1 cellular context compared by ENCODE assay signal in the genomic region with DNA sequence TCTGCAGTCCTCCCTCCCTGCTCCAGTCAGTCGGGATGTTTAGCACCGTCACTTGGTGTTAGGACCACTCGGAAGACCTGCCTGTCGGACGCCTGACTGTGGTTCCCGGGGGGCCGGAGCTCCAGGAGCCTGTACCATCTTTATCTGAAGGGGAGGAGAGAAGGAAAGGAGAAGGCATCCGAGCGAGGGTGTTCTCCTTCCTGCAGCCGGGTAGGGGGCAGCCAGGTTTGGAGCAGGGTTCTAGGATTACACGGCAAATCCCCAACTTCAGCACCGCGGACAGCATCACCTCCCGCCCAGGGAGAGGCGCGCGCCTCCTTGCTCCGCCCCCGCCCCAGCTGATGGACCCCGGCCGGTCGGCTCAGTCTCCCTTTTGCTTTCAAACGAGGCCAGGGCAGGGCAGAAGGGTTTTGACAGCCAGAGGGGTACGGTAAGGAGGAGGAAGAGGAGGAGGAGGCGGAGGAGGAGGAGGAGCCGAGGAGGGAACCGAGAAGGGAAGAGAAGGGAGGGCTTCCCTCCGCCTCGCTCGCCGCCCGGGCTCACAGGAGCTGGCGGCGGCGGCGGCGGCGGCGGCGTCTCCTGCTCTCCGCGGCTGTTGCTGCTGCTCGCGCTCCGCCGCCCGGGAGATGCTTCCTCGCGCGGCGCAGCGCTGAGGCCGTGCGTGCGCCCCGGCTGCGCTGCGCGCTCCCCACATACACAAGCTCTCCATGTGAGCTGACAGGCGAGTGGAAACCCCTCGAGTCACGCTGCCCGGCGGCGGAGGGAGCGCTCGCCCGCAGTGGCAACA.
TF ChIP-seq lines count a peak whose summit lies in the region.

No MANE protein-coding gene starts in this region.

TF ChIP-seq in WTC11, 78 proteins besides CTCF, POLR2A, EP300 and RAD21 (continued from another document and continues in another):
- TF ChIP-seq, protein P1, sequence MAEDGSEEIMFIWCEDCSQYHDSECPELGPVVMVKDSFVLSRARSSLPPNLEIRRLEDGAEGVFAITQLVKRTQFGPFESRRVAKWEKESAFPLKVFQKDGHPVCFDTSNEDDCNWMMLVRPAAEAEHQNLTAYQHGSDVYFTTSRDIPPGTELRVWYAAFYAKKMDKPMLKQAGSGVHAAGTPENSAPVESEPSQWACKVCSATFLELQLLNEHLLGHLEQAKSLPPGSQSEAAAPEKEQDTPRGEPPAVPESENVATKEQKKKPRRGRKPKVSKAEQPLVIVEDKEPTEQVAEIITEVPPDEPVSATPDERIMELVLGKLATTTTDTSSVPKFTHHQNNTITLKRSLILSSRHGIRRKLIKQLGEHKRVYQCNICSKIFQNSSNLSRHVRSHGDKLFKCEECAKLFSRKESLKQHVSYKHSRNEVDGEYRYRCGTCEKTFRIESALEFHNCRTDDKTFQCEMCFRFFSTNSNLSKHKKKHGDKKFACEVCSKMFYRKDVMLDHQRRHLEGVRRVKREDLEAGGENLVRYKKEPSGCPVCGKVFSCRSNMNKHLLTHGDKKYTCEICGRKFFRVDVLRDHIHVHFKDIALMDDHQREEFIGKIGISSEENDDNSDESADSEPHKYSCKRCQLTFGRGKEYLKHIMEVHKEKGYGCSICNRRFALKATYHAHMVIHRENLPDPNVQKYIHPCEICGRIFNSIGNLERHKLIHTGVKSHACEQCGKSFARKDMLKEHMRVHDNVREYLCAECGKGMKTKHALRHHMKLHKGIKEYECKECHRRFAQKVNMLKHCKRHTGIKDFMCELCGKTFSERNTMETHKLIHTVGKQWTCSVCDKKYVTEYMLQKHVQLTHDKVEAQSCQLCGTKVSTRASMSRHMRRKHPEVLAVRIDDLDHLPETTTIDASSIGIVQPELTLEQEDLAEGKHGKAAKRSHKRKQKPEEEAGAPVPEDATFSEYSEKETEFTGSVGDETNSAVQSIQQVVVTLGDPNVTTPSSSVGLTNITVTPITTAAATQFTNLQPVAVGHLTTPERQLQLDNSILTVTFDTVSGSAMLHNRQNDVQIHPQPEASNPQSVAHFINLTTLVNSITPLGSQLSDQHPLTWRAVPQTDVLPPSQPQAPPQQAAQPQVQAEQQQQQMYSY (CRISPR knock-in tag; IDR thresholded peaks at IDR 0.05), result 0 out of 2 replicates have a peak, but pooled peaks have one; percentile 17
- TF ChIP-seq, protein P2, sequence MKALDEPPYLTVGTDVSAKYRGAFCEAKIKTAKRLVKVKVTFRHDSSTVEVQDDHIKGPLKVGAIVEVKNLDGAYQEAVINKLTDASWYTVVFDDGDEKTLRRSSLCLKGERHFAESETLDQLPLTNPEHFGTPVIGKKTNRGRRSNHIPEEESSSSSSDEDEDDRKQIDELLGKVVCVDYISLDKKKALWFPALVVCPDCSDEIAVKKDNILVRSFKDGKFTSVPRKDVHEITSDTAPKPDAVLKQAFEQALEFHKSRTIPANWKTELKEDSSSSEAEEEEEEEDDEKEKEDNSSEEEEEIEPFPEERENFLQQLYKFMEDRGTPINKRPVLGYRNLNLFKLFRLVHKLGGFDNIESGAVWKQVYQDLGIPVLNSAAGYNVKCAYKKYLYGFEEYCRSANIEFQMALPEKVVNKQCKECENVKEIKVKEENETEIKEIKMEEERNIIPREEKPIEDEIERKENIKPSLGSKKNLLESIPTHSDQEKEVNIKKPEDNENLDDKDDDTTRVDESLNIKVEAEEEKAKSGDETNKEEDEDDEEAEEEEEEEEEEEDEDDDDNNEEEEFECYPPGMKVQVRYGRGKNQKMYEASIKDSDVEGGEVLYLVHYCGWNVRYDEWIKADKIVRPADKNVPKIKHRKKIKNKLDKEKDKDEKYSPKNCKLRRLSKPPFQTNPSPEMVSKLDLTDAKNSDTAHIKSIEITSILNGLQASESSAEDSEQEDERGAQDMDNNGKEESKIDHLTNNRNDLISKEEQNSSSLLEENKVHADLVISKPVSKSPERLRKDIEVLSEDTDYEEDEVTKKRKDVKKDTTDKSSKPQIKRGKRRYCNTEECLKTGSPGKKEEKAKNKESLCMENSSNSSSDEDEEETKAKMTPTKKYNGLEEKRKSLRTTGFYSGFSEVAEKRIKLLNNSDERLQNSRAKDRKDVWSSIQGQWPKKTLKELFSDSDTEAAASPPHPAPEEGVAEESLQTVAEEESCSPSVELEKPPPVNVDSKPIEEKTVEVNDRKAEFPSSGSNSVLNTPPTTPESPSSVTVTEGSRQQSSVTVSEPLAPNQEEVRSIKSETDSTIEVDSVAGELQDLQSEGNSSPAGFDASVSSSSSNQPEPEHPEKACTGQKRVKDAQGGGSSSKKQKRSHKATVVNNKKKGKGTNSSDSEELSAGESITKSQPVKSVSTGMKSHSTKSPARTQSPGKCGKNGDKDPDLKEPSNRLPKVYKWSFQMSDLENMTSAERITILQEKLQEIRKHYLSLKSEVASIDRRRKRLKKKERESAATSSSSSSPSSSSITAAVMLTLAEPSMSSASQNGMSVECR (CRISPR knock-in tag; IDR thresholded peaks at IDR 0.05; ENCODE audit: borderline replicate concordance), result peak; percentile 98
- peak; percentile 64; the same call in 1 of the 2 replicates for TF ChIP-seq RELA (CRISPR knock-in tag; IDR thresholded peaks at IDR 0.05; ENCODE audit: borderline replicate concordance)
- TF ChIP-seq ZNF317 (CRISPR knock-in tag; IDR thresholded peaks at IDR 0.05; ENCODE audit: borderline replicate concordance, low read depth), result 0 out of 2 replicates have a peak, but pooled peaks have one; percentile 59
- TF ChIP-seq TEAD4 (CRISPR knock-in tag; IDR thresholded peaks at IDR 0.05), result 0 out of 2 replicates have a peak, but pooled peaks have one; percentile 75
- no peak for TF ChIP-seq ZNF416 (CRISPR knock-in tag; IDR thresholded peaks at IDR 0.05)
- TF ChIP-seq NR2C2 (CRISPR knock-in tag; IDR thresholded peaks at IDR 0.05), result peak; percentile 34; the same call in 1 of the 2 replicates
- TF ChIP-seq, protein P3, sequence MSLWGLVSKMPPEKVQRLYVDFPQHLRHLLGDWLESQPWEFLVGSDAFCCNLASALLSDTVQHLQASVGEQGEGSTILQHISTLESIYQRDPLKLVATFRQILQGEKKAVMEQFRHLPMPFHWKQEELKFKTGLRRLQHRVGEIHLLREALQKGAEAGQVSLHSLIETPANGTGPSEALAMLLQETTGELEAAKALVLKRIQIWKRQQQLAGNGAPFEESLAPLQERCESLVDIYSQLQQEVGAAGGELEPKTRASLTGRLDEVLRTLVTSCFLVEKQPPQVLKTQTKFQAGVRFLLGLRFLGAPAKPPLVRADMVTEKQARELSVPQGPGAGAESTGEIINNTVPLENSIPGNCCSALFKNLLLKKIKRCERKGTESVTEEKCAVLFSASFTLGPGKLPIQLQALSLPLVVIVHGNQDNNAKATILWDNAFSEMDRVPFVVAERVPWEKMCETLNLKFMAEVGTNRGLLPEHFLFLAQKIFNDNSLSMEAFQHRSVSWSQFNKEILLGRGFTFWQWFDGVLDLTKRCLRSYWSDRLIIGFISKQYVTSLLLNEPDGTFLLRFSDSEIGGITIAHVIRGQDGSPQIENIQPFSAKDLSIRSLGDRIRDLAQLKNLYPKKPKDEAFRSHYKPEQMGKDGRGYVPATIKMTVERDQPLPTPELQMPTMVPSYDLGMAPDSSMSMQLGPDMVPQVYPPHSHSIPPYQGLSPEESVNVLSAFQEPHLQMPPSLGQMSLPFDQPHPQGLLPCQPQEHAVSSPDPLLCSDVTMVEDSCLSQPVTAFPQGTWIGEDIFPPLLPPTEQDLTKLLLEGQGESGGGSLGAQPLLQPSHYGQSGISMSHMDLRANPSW (CRISPR knock-in tag; conservative IDR thresholded peaks at IDR 0.05; ENCODE audit: low read depth), result no peak
- TF ChIP-seq GTF2I (CRISPR knock-in tag; conservative IDR thresholded peaks at IDR 0.05), result no peak
- TF ChIP-seq NFATC4 (CRISPR knock-in tag; IDR thresholded peaks at IDR 0.05), result no peak
- TF ChIP-seq ZNF396 (CRISPR knock-in tag; IDR thresholded peaks at IDR 0.05; ENCODE audit: borderline replicate concordance), result no peak
- TF ChIP-seq, protein P4, sequence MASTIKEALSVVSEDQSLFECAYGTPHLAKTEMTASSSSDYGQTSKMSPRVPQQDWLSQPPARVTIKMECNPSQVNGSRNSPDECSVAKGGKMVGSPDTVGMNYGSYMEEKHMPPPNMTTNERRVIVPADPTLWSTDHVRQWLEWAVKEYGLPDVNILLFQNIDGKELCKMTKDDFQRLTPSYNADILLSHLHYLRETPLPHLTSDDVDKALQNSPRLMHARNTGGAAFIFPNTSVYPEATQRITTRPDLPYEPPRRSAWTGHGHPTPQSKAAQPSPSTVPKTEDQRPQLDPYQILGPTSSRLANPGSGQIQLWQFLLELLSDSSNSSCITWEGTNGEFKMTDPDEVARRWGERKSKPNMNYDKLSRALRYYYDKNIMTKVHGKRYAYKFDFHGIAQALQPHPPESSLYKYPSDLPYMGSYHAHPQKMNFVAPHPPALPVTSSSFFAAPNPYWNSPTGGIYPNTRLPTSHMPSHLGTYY (CRISPR knock-in tag; IDR thresholded peaks at IDR 0.05), result no peak
- peak; percentile 79 for TF ChIP-seq SP1 (CRISPR knock-in tag; conservative IDR thresholded peaks at IDR 0.05)
- peak; percentile 78; the same call in 1 of the 2 replicates for TF ChIP-seq CBFB (CRISPR knock-in tag; IDR thresholded peaks at IDR 0.05; ENCODE audit: low read depth)
- TF ChIP-seq, protein P5, sequence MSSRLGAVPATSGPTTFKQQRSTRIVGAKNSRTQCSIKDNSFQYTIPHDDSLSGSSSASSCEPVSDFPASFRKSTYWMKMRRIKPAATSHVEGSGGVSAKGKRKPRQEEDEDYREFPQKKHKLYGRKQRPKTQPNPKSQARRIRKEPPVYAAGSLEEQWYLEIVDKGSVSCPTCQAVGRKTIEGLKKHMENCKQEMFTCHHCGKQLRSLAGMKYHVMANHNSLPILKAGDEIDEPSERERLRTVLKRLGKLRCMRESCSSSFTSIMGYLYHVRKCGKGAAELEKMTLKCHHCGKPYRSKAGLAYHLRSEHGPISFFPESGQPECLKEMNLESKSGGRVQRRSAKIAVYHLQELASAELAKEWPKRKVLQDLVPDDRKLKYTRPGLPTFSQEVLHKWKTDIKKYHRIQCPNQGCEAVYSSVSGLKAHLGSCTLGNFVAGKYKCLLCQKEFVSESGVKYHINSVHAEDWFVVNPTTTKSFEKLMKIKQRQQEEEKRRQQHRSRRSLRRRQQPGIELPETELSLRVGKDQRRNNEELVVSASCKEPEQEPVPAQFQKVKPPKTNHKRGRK (CRISPR knock-in tag; IDR thresholded peaks at IDR 0.05; ENCODE audit: borderline replicate concordance), result no peak
- TF ChIP-seq MXD4 (CRISPR knock-in tag; IDR thresholded peaks at IDR 0.05; ENCODE audit: borderline replicate concordance), result no peak
- TF ChIP-seq ZNF121 (CRISPR knock-in tag; IDR thresholded peaks at IDR 0.05), result no peak
- TF ChIP-seq ZNF671 (CRISPR knock-in tag; IDR thresholded peaks at IDR 0.05), result no peak
- 0 out of 2 replicates have a peak, but pooled peaks have one; percentile 73 for TF ChIP-seq ATF1 (CRISPR knock-in tag; IDR thresholded peaks at IDR 0.05)
- TF ChIP-seq, protein P6, sequence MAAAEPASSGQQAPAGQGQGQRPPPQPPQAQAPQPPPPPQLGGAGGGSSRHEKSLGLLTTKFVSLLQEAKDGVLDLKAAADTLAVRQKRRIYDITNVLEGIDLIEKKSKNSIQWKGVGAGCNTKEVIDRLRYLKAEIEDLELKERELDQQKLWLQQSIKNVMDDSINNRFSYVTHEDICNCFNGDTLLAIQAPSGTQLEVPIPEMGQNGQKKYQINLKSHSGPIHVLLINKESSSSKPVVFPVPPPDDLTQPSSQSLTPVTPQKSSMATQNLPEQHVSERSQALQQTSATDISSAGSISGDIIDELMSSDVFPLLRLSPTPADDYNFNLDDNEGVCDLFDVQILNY (CRISPR knock-in tag; IDR thresholded peaks at IDR 0.05), result peak; percentile 87; the same call in 1 of the 2 replicates
- TF ChIP-seq, protein P7, sequence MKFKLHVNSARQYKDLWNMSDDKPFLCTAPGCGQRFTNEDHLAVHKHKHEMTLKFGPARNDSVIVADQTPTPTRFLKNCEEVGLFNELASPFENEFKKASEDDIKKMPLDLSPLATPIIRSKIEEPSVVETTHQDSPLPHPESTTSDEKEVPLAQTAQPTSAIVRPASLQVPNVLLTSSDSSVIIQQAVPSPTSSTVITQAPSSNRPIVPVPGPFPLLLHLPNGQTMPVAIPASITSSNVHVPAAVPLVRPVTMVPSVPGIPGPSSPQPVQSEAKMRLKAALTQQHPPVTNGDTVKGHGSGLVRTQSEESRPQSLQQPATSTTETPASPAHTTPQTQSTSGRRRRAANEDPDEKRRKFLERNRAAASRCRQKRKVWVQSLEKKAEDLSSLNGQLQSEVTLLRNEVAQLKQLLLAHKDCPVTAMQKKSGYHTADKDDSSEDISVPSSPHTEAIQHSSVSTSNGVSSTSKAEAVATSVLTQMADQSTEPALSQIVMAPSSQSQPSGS (CRISPR knock-in tag; IDR thresholded peaks at IDR 0.05; ENCODE audit: borderline replicate concordance, low read depth), result no peak
- peak; percentile 81; the same call in 1 of the 2 replicates for TF ChIP-seq CREM (CRISPR knock-in tag; IDR thresholded peaks at IDR 0.05)
- TF ChIP-seq NFYB (CRISPR knock-in tag; conservative IDR thresholded peaks at IDR 0.05; ENCODE audit: low read depth), result no peak
- TF ChIP-seq, protein P8, sequence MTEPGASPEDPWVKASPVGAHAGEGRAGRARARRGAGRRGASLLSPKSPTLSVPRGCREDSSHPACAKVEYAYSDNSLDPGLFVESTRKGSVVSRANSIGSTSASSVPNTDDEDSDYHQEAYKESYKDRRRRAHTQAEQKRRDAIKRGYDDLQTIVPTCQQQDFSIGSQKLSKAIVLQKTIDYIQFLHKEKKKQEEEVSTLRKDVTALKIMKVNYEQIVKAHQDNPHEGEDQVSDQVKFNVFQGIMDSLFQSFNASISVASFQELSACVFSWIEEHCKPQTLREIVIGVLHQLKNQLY (CRISPR knock-in tag; IDR thresholded peaks at IDR 0.05), result peak; percentile 78; the same call in 1 of the 2 replicates
- TF ChIP-seq ESRRA (CRISPR knock-in tag; IDR thresholded peaks at IDR 0.05; ENCODE audit: borderline replicate concordance), result no peak
- TF ChIP-seq, protein P9, sequence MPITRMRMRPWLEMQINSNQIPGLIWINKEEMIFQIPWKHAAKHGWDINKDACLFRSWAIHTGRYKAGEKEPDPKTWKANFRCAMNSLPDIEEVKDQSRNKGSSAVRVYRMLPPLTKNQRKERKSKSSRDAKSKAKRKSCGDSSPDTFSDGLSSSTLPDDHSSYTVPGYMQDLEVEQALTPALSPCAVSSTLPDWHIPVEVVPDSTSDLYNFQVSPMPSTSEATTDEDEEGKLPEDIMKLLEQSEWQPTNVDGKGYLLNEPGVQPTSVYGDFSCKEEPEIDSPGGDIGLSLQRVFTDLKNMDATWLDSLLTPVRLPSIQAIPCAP (CRISPR knock-in tag; IDR thresholded peaks at IDR 0.05), result peak; percentile 62; the same call in 1 of the 2 replicates
- peak; percentile 97 for TF ChIP-seq ZNF232 (CRISPR knock-in tag; IDR thresholded peaks at IDR 0.05)
- TF ChIP-seq, protein P10, sequence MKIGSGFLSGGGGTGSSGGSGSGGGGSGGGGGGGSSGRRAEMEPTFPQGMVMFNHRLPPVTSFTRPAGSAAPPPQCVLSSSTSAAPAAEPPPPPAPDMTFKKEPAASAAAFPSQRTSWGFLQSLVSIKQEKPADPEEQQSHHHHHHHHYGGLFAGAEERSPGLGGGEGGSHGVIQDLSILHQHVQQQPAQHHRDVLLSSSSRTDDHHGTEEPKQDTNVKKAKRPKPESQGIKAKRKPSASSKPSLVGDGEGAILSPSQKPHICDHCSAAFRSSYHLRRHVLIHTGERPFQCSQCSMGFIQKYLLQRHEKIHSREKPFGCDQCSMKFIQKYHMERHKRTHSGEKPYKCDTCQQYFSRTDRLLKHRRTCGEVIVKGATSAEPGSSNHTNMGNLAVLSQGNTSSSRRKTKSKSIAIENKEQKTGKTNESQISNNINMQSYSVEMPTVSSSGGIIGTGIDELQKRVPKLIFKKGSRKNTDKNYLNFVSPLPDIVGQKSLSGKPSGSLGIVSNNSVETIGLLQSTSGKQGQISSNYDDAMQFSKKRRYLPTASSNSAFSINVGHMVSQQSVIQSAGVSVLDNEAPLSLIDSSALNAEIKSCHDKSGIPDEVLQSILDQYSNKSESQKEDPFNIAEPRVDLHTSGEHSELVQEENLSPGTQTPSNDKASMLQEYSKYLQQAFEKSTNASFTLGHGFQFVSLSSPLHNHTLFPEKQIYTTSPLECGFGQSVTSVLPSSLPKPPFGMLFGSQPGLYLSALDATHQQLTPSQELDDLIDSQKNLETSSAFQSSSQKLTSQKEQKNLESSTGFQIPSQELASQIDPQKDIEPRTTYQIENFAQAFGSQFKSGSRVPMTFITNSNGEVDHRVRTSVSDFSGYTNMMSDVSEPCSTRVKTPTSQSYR (CRISPR knock-in tag; IDR thresholded peaks at IDR 0.05), result peak; percentile 79; the same call in 1 of the 2 replicates
- peak; percentile 96 for TF ChIP-seq SMAD3 (CRISPR knock-in tag; IDR thresholded peaks at IDR 0.05; ENCODE audit: borderline replicate concordance)
